ENCODE assay signal across 11 cellular contexts in genomic region chr16:75733305-75734141, GRCh38. TPM values are rescaled to one million over a fixed set of nuclear protein-coding genes. Genes with fewer than 3 reads are reported as not detected.
DNase-seq lines count a peak whose midpoint lies in the region; ATAC-seq and TF ChIP-seq lines count a peak whose summit lies in the region.
"Had no signal": no experiment of that assay in that cellular context is flagged by ENCODE, and none has a peak within 500 bp of the region (broad histone marks: within the 10 kb centered on the region; RNA-seq: fewer than 3 reads in every experiment).

No MANE protein-coding gene starts in this region.

- peaks cover 0 to 2% of the 10 kb centered on the region in 2 donors for H3K4me1 Mint-ChIP-seq in effector memory CD8-positive, alpha-beta T cell (ENCODE audit: low read depth in 2 of 2)
- H3K4me1 Mint-ChIP-seq: CD4-positive, CD25-positive, alpha-beta regulatory T cell; IgD-negative memory B cell had no signal

- no peaks in the 10 kb centered on the region for H3K36me3 ChIP-seq in left ventricle myocardium inferior
- H3K36me3 ChIP-seq in mucosa of descending colon (ENCODE audit: low read depth) = no peaks in the 10 kb centered on the region
- H3K36me3 ChIP-seq in aorta (ENCODE audit: control insufficient read depth in 1 of 2, insufficient read depth in 2 of 2, low read length in 1 of 2) = no peaks in the 10 kb centered on the region

- no peaks in the 10 kb centered on the region for H3K9me3 Mint-ChIP-seq in effector memory CD8-positive, alpha-beta T cell
- H3K9me3 Mint-ChIP-seq: IgD-negative memory B cell had no signal

- H3K4me3 ChIP-seq in left ventricle myocardium inferior (no peak overlapping the region), cardiac fibroblast (replicated peaks in 1 of 2; ENCODE audit: low read depth in 2 of 2, low read length in 2 of 2) (no peak overlapping the region), mucosa of descending colon (no peak overlapping the region), aorta (ENCODE audit: low read length in 2 of 2) (no peak overlapping the region)
- H3K4me3 ChIP-seq: SK-N-MC had no signal

- no peak for DNase-seq in left ventricle myocardium inferior
- DNase-seq in Right ventricle myocardium inferior (ENCODE audit: missing footprints) = no peak
- DNase-seq in cardiac fibroblast (ENCODE audit: low read depth in 2 of 2) = peak; percentile 54 to 71
- DNase-seq in mucosa of descending colon = peak in 1 of 3 donors; percentile 28
- peak in 1 of 2 donors; percentile 56 for DNase-seq in aorta
- DNase-seq in NCI-H524 (lab: John Stamatoyannopoulos, UW) = no peak
- DNase-seq in SHP77 (lab: John Stamatoyannopoulos, UW) = no peak
- DNase-seq in effector memory CD8-positive, alpha-beta T cell = no peak
- DNase-seq: CD4-positive, CD25-positive, alpha-beta regulatory T cell had no signal

- peak overlapping the region in 1 of 2 donors; percentile 27 for H3K27ac Mint-ChIP-seq in effector memory CD8-positive, alpha-beta T cell
- H3K27ac Mint-ChIP-seq: CD4-positive, CD25-positive, alpha-beta regulatory T cell; IgD-negative memory B cell had no signal

- peak overlapping the region; percentile 29 for H3K27ac ChIP-seq in left ventricle myocardium inferior (replicated peaks)
- peak overlapping the region; percentile 68 to 90 for H3K27ac ChIP-seq in aorta (ENCODE audit: low read depth in 1 of 2, low read length in 2 of 2)
- H3K27ac ChIP-seq: SK-N-MC had no signal

- 15% methylated on average over 6 of the region's 6 CpGs for WGBS in aorta, 2 donors

- H3K27me3 ChIP-seq in left ventricle myocardium inferior (ENCODE audit: low read depth) (no peaks in the 10 kb centered on the region), aorta (ENCODE audit: control insufficient read depth in 1 of 2, insufficient read depth in 2 of 2, low read length in 1 of 2) (no peaks in the 10 kb centered on the region)

- H3K9me3 ChIP-seq in left ventricle myocardium inferior (replicated peaks) (peaks cover 6% of the 10 kb centered on the region), mucosa of descending colon (no peaks in the 10 kb centered on the region), aorta (ENCODE audit: control insufficient read depth, low read length) (no peaks in the 10 kb centered on the region)

- intact Hi-C loops in left ventricle myocardium inferior (cut with micrococcal nuclease) (no loop called here), Right ventricle myocardium inferior (cut with DNase I) (no loop called here), mucosa of descending colon (cut with DNase I, micrococcal nuclease) (no loop called here), aorta (cut with DNase I) (no loop called here)

- peaks cover 8 to 9% of the 10 kb centered on the region in 2 donors for H3K27me3 Mint-ChIP-seq in effector memory CD8-positive, alpha-beta T cell
- H3K27me3 Mint-ChIP-seq: CD4-positive, CD25-positive, alpha-beta regulatory T cell; IgD-negative memory B cell had no signal

- ATAC-seq in Right ventricle myocardium inferior (no peak), mucosa of descending colon (peak; percentile 73), aorta (ENCODE audit: low FRiP score) (peak; percentile 82)
- no peak for ATAC-seq in effector memory CD8-positive, alpha-beta T cell (replicated peaks)

- H3K36me3 Mint-ChIP-seq in effector memory CD8-positive, alpha-beta T cell (ENCODE audit: insufficient read depth) = no peaks in the 10 kb centered on the region
- H3K36me3 Mint-ChIP-seq: CD4-positive, CD25-positive, alpha-beta regulatory T cell; IgD-negative memory B cell had no signal

- TF ChIP-seq CTCF in left ventricle myocardium inferior (IDR thresholded peaks at IDR 0.05; ENCODE audit: borderline replicate concordance) = no peak
- no peak for TF ChIP-seq CTCF in cardiac fibroblast (IDR thresholded peaks at IDR 0.05; ENCODE audit: low read depth, low read length)
- no peak for TF ChIP-seq CTCF in mucosa of descending colon (IDR thresholded peaks at IDR 0.05)

- H3K4me1 ChIP-seq in left ventricle myocardium inferior = peaks cover 7% of the 10 kb centered on the region
- peaks cover 2% of the 10 kb centered on the region for H3K4me1 ChIP-seq in mucosa of descending colon (ENCODE audit: low read depth)
- peaks cover 0 to 3% of the 10 kb centered on the region in 2 donors for H3K4me1 ChIP-seq in aorta (ENCODE audit: control insufficient read depth in 1 of 2, insufficient read depth in 2 of 2, low read length in 2 of 2)

- H3K4me3 Mint-ChIP-seq in effector memory CD8-positive, alpha-beta T cell = no peak overlapping the region
- H3K4me3 Mint-ChIP-seq: CD4-positive, CD25-positive, alpha-beta regulatory T cell; IgD-negative memory B cell had no signal

RNA-seq across cellular contexts. Expression of gene CPHXL, which starts 7.2 kb away (rescaled TPM):
- total RNA-seq in left ventricle myocardium inferior (not detected), Right ventricle myocardium inferior (not detected), mucosa of descending colon (not detected), aorta (not detected)
- polyA plus RNA-seq in aorta = not detected
- total RNA-seq: CD4-positive, CD25-positive, alpha-beta regulatory T cell had no signal
- polyA plus RNA-seq: CD4-positive, CD25-positive, alpha-beta regulatory T cell; IgD-negative memory B cell had no signal

RNA-seq across cellular contexts. Expression of gene DUXB, which starts 32.3 kb away (rescaled TPM):
- total RNA-seq in left ventricle myocardium inferior (not detected), Right ventricle myocardium inferior (not detected), mucosa of descending colon (not detected), aorta (not detected)
- polyA plus RNA-seq in aorta = not detected
- total RNA-seq: CD4-positive, CD25-positive, alpha-beta regulatory T cell had no signal
- polyA plus RNA-seq: CD4-positive, CD25-positive, alpha-beta regulatory T cell; IgD-negative memory B cell had no signal

RNA-seq across cellular contexts. Expression of gene CPHXL2, which starts 56.7 kb away (rescaled TPM):
- total RNA-seq in left ventricle myocardium inferior = not detected
- total RNA-seq in Right ventricle myocardium inferior = not detected
- not detected for total RNA-seq in mucosa of descending colon
- total RNA-seq in aorta = not detected
- polyA plus RNA-seq in aorta = not detected
- total RNA-seq: CD4-positive, CD25-positive, alpha-beta regulatory T cell had no signal
- polyA plus RNA-seq: CD4-positive, CD25-positive, alpha-beta regulatory T cell had no signal

Comparison
In these comparisons a context has a peak if more than half of its experiments do, and no peak if none do; other contexts are left out.
1. DNase-seq: peak in cardiac fibroblast (2 of 2); none in left ventricle myocardium inferior (single experiment), Right ventricle myocardium inferior (single experiment), NCI-H524 (0 of 2), SHP77 (0 of 2) and effector memory CD8-positive, alpha-beta T cell (0 of 3).
2. ATAC-seq: peak in mucosa of descending colon (single experiment) and aorta (single experiment); none in Right ventricle myocardium inferior (single experiment) and effector memory CD8-positive, alpha-beta T cell (single experiment).